27 cellular contexts compared by ENCODE assay signal in genomic region chr22:28658448-28658847, GRCh38.
"Had no signal": no experiment of that assay in that cellular context is flagged by ENCODE, and none has a peak within 500 bp of the region (broad histone marks: within the 10 kb centered on the region; RNA-seq: fewer than 3 reads in every experiment).

No MANE protein-coding gene starts in this region.

- H3K9me3 ChIP-seq: ovary, psoas muscle, right lobe of liver, sigmoid colon, stomach, thoracic aorta, thyroid gland, tibial nerve, upper lobe of left lung, vagina had no signal

- H3K27ac Mint-ChIP-seq: neural progenitor cell; progenitor cell of endocrine pancreas; stimulated activated effector memory CD8-positive, alpha-beta T cell treated with anti-CD3 and anti-CD28 coated beads, Interleukin-12 subunit alpha, Interleukin-12 subunit beta, amount 100 ng/mL, for 72 hours; stimulated activated naive B cell treated with anti-CD40 and anti-IgM and Interleukin-4, amounts not matched to agents 10 μg/mL and 1 μg/mL and 100 μg/mL, for 72 hours; stimulated activated naive CD8-positive, alpha-beta T cell treated with anti-CD3 and anti-CD28 coated beads, Interleukin-15, Interleukin-2, amounts not matched to agents 100 ng/mL and 50 ng/mL, for 24 hours had no signal

- H3K36me3 ChIP-seq: neural progenitor cell, ovary, right lobe of liver, sigmoid colon, stomach, thoracic aorta, thyroid gland, upper lobe of left lung, vagina had no signal

- H3K36me3 Mint-ChIP-seq: stimulated activated effector memory CD8-positive, alpha-beta T cell treated with anti-CD3 and anti-CD28 coated beads, Interleukin-12 subunit alpha, Interleukin-12 subunit beta, amount 100 ng/mL, for 72 hours had no signal

- H3K4me3 ChIP-seq: neural progenitor cell, ovary, psoas muscle, right lobe of liver, sigmoid colon, stomach, thoracic aorta, thyroid gland, tibial nerve, upper lobe of left lung, vagina had no signal

- DNase-seq: occipital lobe; ovary; posterior cingulate gyrus; psoas muscle; right cardiac atrium; right lobe of liver; sigmoid colon; small intestine; stimulated activated CD4-positive, alpha-beta T cell treated with anti-CD3 and anti-CD28 coated beads, Interleukin-15, amount 100 ng/mL, for 24 hours; stimulated activated CD4-positive, alpha-beta T cell treated with anti-CD3 and anti-CD28 coated beads, Interleukin-2, amount 100 ng/mL, for 24 hours; stimulated activated CD4-positive, alpha-beta T cell treated with anti-CD3 and anti-CD28 coated beads, Interleukin-2, amount 100 ng/mL, for 48 hours; stimulated activated CD4-positive, alpha-beta T cell treated with anti-CD3 and anti-CD28 coated beads, Interleukin-4, amount 100 ng/mL, for 24 hours; stimulated activated naive B cell treated with anti-CD40 and anti-IgM and Interleukin-4, amounts not matched to agents 10 μg/mL and 1 μg/mL and 100 μg/mL, for 72 hours; stimulated activated naive CD4-positive, alpha-beta T cell treated with Interleukin-2 at 50 U/mL for 16 hours; stomach; thyroid gland; trophoblast cell; upper lobe of left lung had no signal

- H3K27ac ChIP-seq: neural progenitor cell, ovary, parathyroid adenoma, psoas muscle, right lobe of liver, sigmoid colon, stomach, thoracic aorta, thyroid gland, tibial nerve, upper lobe of left lung, vagina had no signal

- H3K4me3 Mint-ChIP-seq: nephron; neural progenitor cell; stimulated activated effector memory CD8-positive, alpha-beta T cell treated with anti-CD3 and anti-CD28 coated beads, Interleukin-12 subunit alpha, Interleukin-12 subunit beta, amount 100 ng/mL, for 72 hours; stimulated activated naive B cell treated with anti-CD40 and anti-IgM and Interleukin-4, amounts not matched to agents 10 μg/mL and 1 μg/mL and 100 μg/mL, for 72 hours; stimulated activated naive CD8-positive, alpha-beta T cell treated with anti-CD3 and anti-CD28 coated beads, Interleukin-15, Interleukin-2, amounts not matched to agents 100 ng/mL and 50 ng/mL, for 24 hours had no signal

- H3K9me3 Mint-ChIP-seq: stimulated activated effector memory CD8-positive, alpha-beta T cell treated with anti-CD3 and anti-CD28 coated beads, Interleukin-12 subunit alpha, Interleukin-12 subunit beta, amount 100 ng/mL, for 72 hours; stimulated activated naive B cell treated with anti-CD40 and anti-IgM and Interleukin-4, amounts not matched to agents 10 μg/mL and 1 μg/mL and 100 μg/mL, for 72 hours; stimulated activated naive CD8-positive, alpha-beta T cell treated with anti-CD3 and anti-CD28 coated beads, Interleukin-15, Interleukin-2, amounts not matched to agents 100 ng/mL and 50 ng/mL, for 24 hours had no signal

- H3K27me3 Mint-ChIP-seq: progenitor cell of endocrine pancreas had no signal

- H3K4me1 Mint-ChIP-seq: nephron; stimulated activated effector memory CD8-positive, alpha-beta T cell treated with anti-CD3 and anti-CD28 coated beads, Interleukin-12 subunit alpha, Interleukin-12 subunit beta, amount 100 ng/mL, for 72 hours; stimulated activated naive B cell treated with anti-CD40 and anti-IgM and Interleukin-4, amounts not matched to agents 10 μg/mL and 1 μg/mL and 100 μg/mL, for 72 hours had no signal

- H3K4me1 ChIP-seq: neural progenitor cell, parathyroid adenoma, psoas muscle, right lobe of liver, sigmoid colon, stomach, thyroid gland, tibial nerve, vagina had no signal
